Comparison of ENCODE assay signal across 27 cellular contexts in genomic region chr7:151207315-151207714, GRCh38. TPM values are rescaled to one million over a fixed set of nuclear protein-coding genes. Genes with fewer than 3 reads are reported as not detected.
DNase-seq lines count a peak whose midpoint lies in the region; ATAC-seq and TF ChIP-seq lines count a peak whose summit lies in the region.
"Had no signal": no experiment of that assay in that cellular context is flagged by ENCODE, and none has a peak within 500 bp of the region (broad histone marks: within the 10 kb centered on the region; RNA-seq: fewer than 3 reads in every experiment).

No MANE protein-coding gene starts in this region.

- H3K27me3 ChIP-seq in BLaER1 (peaks cover 12% of the 10 kb centered on the region; the same call in 1 of the 2 replicates), mammary epithelial cell (ENCODE audit: insufficient read depth, low read length) (no peaks in the 10 kb centered on the region)
- H3K27me3 ChIP-seq in effector memory CD4-positive, alpha-beta T cell (replicated peaks; ENCODE audit: control insufficient read depth, insufficient read depth, low read length, poor library complexity, severe bottlenecking): no peaks in the 10 kb centered on the region
- H3K27me3 ChIP-seq: pancreas had no signal

- no peak overlapping the region for H3K9ac ChIP-seq in BLaER1
- H3K9ac ChIP-seq in mammary epithelial cell (ENCODE audit: insufficient read depth, low read length): no peak overlapping the region
- H3K9ac ChIP-seq: KMS-11 had no signal

- H3K9me3 ChIP-seq in BLaER1 (no peaks in the 10 kb centered on the region), mammary epithelial cell (replicated peaks; ENCODE audit: insufficient read depth, low read length) (no peaks in the 10 kb centered on the region)
- no peaks in the 10 kb centered on the region for H3K9me3 ChIP-seq in effector memory CD4-positive, alpha-beta T cell (ENCODE audit: control insufficient read depth, low read length)
- H3K9me3 ChIP-seq: HAP-1, left ventricle myocardium inferior, pancreas, tibial nerve had no signal

- intact Hi-C loops in mammary epithelial cell (cut with micrococcal nuclease): no loop called here
- intact Hi-C loops in left cardiac atrium (cut with DNase I): no loop called here

- H3K4me1 ChIP-seq in BLaER1 (peaks cover 17% of the 10 kb centered on the region), mammary epithelial cell (ENCODE audit: insufficient read depth, low read length) (no peaks in the 10 kb centered on the region)
- H3K4me1 ChIP-seq in effector memory CD4-positive, alpha-beta T cell (ENCODE audit: control insufficient read depth, insufficient read depth, low read length, poor library complexity, severe bottlenecking): peaks cover 26% of the 10 kb centered on the region
- H3K4me1 ChIP-seq: HAP-1, left ventricle myocardium inferior, pancreas, tibial nerve had no signal

- no peak for TF ChIP-seq CTCF in mammary epithelial cell (conservative IDR thresholded peaks at IDR 0.05 in 1 of 2, IDR thresholded peaks at IDR 0.05 in 1 of 2; ENCODE audit: extremely low read depth in 1 of 2, insufficient read depth in 1 of 2, low read depth in 1 of 2, low read length in 2 of 2)

- in situ Hi-C loops in mammary epithelial cell (cut with MboI; ENCODE audit: low sequenced_read_pairs in 2 of 2): no loop called here

- no TSS peak for BruUV-seq in mammary epithelial cell (replicated peaks; lab: Mats Ljungman, UMichigan)

- H3K4me2 ChIP-seq in BLaER1 (peak overlapping the region; percentile 70), mammary epithelial cell (ENCODE audit: insufficient read depth, low read depth, low read length) (no peak overlapping the region)
- H3K4me2 ChIP-seq: KMS-11, smooth muscle cell had no signal

- 76% methylated on average over 9 of the region's 9 CpGs for WGBS in mammary epithelial cell (ENCODE audit: low coverage, missing lambda C conversion rate)

- H4K20me1 ChIP-seq in BLaER1: peaks cover 16% of the 10 kb centered on the region; the same call in 1 of the 2 replicates
- H4K20me1 ChIP-seq in mammary epithelial cell (ENCODE audit: insufficient read depth, low read length): no peaks in the 10 kb centered on the region

- H3K79me2 ChIP-seq in mammary epithelial cell (ENCODE audit: insufficient read depth, low read length): no peaks in the 10 kb centered on the region

- H2AFZ ChIP-seq in mammary epithelial cell (ENCODE audit: low read depth, low read length): no peak overlapping the region

- H3K36me3 ChIP-seq in BLaER1: peaks cover 15% of the 10 kb centered on the region
- peaks cover 4% of the 10 kb centered on the region for H3K36me3 ChIP-seq in effector memory CD4-positive, alpha-beta T cell (ENCODE audit: control insufficient read depth, insufficient read depth, low read length)
- H3K36me3 ChIP-seq in mammary epithelial cell (ENCODE audit: insufficient read depth, low read length): no peaks in the 10 kb centered on the region
- H3K36me3 ChIP-seq: left ventricle myocardium inferior, pancreas had no signal

- dilution Hi-C loops in mammary epithelial cell (cut with HindIII; ENCODE audit: low sequenced_read_pairs): loop anchor here (5.0 kb wide), 3 partner anchors 45 to 95 kb away; no protein-coding TSS in a partner anchor

- no peak overlapping the region for H3K27ac ChIP-seq in BLaER1
- peak overlapping the region; percentile 55 for H3K27ac ChIP-seq in effector memory CD4-positive, alpha-beta T cell (ENCODE audit: insufficient read depth, low read length, poor library complexity, severe bottlenecking)
- H3K27ac ChIP-seq in mammary epithelial cell (ENCODE audit: insufficient read depth, low read depth, low read length): no peak overlapping the region
- H3K27ac ChIP-seq: 22Rv1, KMS-11, left ventricle myocardium inferior, pancreas, SK-N-MC, tibial nerve had no signal

- CTCF ChIA-PET in mammary epithelial cell (lab: Charles Lee; ENCODE audit: low non-redundant PET): no interaction called here

- DNase-seq in NCI-H82 (lab: John Stamatoyannopoulos, UW): peak; percentile 35
- DNase-seq in NCI-H82 treated with DMSO at 0.1 percent for 48 hours (lab: John Stamatoyannopoulos, UW; ENCODE audit: unreplicated experiment): no peak
- DNase-seq in OCI-M1 (lab: John Stamatoyannopoulos, UW): peak; percentile 31
- DNase-seq in effector memory CD4-positive, alpha-beta T cell: no peak
- DNase-seq in mammary epithelial cell: no peak
- DNase-seq in left cardiac atrium: no peak
- DNase-seq: activated gamma-delta T cell; hypothalamus; left ventricle myocardium inferior; NCI-H1436 treated with DMSO at 0.1 percent for 48 hours; NCI-H345; NCI-H748 treated with DMSO at 0.1 percent for 48 hours; pancreas; stimulated activated CD4-positive, alpha-beta T cell treated with anti-CD3 and anti-CD28 coated beads, Interleukin-1b, Interleukin-23, amount 100 ng/mL, for 48 hours; stimulated activated CD8-positive, alpha-beta memory T cell treated with anti-CD3 and anti-CD28 coated beads, Interleukin-4, amount 100 ng/mL, for 48 hours had no signal

- H3K4me3 ChIP-seq in BLaER1: no peak overlapping the region
- peak overlapping the region; percentile 1 for H3K4me3 ChIP-seq in effector memory CD4-positive, alpha-beta T cell (ENCODE audit: insufficient read depth, low read depth, low read length, poor library complexity, severe bottlenecking)
- H3K4me3 ChIP-seq in mammary epithelial cell (replicated peaks in 1 of 3; ENCODE audit: insufficient read depth in 1 of 3, low read depth in 2 of 3, low read length in 3 of 3): no peak overlapping the region
- H3K4me3 ChIP-seq: HAP-1, left ventricle myocardium inferior, pancreas, SK-N-MC, smooth muscle cell, tibial nerve had no signal

- ATAC-seq in left cardiac atrium (no peak), GM21381 (IDR thresholded peaks at IDR 0.05; ENCODE audit: unreplicated experiment) (no peak)
- ATAC-seq: pancreas had no signal

RNA-seq across cellular contexts. Expression of gene H2BK1, which starts 3.0 kb away (rescaled TPM):
- total RNA-seq in mammary epithelial cell: not detected
- not detected for polyA plus RNA-seq in mammary epithelial cell
- not detected for polyA minus RNA-seq in mammary epithelial cell
- not detected for total RNA-seq in left cardiac atrium
- total RNA-seq: chondrocyte, G401, left ventricle myocardium inferior, mesothelial cell of epicardium, OCI-LY7, pancreas, smooth muscle cell, tibial nerve had no signal
- polyA plus RNA-seq: pancreas, smooth muscle cell had no signal

RNA-seq across cellular contexts. Expression of gene ABCF2, which starts 19.7 kb away (rescaled TPM):
- 10 to 100 TPM; 62.5 to 77.0 TPM for total RNA-seq in mammary epithelial cell
- polyA plus RNA-seq in mammary epithelial cell: 61.2 TPM
- 56.1 TPM for polyA minus RNA-seq in mammary epithelial cell
- 10 to 100 TPM; 21.4 to 33.6 TPM for total RNA-seq in left cardiac atrium

RNA-seq across cellular contexts. Expression of gene ASB10, which starts 20.3 kb away (rescaled TPM):
- total RNA-seq in mammary epithelial cell (not detected), left cardiac atrium (10 to 100 TPM in 1 of 2 donors, 1 to 10 TPM in 1; 8.2 to 12.8 TPM)
- polyA plus RNA-seq in mammary epithelial cell: not detected
- not detected for polyA minus RNA-seq in mammary epithelial cell
- total RNA-seq: chondrocyte, G401, mesothelial cell of epicardium, OCI-LY7, pancreas, smooth muscle cell, tibial nerve had no signal
- polyA plus RNA-seq: pancreas, smooth muscle cell had no signal

RNA-seq across cellular contexts. Expression of gene CHPF2, which starts 25.0 kb away (rescaled TPM):
- total RNA-seq in mammary epithelial cell: 10 to 100 TPM; 44.0 to 56.3 TPM
- polyA plus RNA-seq in mammary epithelial cell: 29.7 TPM
- 44.2 TPM for polyA minus RNA-seq in mammary epithelial cell
- total RNA-seq in left cardiac atrium: 10 to 100 TPM; 15.0 to 34.5 TPM

RNA-seq across cellular contexts. Expression of gene GBX1, which starts 39.8 kb away (rescaled TPM):
- total RNA-seq in mammary epithelial cell (not detected), left cardiac atrium (under 1 TPM in 1 of 2 donors, not detected in 1; 0.56 TPM)
- polyA plus RNA-seq in mammary epithelial cell: not detected
- polyA minus RNA-seq in mammary epithelial cell: not detected
- total RNA-seq: chondrocyte, G401, mesothelial cell of epicardium, OCI-LY7, pancreas, smooth muscle cell, tibial nerve had no signal
- polyA plus RNA-seq: pancreas, smooth muscle cell had no signal

Comparison
In these comparisons a context has a peak if more than half of its experiments do, and no peak if none do; other contexts are left out.
1. DNase-seq: peak in NCI-H82 (single experiment) and OCI-M1 (single experiment); none in NCI-H82 treated with DMSO at 0.1 percent for 48 hours (single experiment), effector memory CD4-positive, alpha-beta T cell (0 of 3), mammary epithelial cell (single experiment) and left cardiac atrium (single experiment).
2. RNA of gene ASB10, which starts 20.3 kb away (total RNA-seq): 8.2 to 12.8 TPM in left cardiac atrium; not detected in mammary epithelial cell; every median in the first group is over 4 times any median in the second.